In the genomic region with DNA sequence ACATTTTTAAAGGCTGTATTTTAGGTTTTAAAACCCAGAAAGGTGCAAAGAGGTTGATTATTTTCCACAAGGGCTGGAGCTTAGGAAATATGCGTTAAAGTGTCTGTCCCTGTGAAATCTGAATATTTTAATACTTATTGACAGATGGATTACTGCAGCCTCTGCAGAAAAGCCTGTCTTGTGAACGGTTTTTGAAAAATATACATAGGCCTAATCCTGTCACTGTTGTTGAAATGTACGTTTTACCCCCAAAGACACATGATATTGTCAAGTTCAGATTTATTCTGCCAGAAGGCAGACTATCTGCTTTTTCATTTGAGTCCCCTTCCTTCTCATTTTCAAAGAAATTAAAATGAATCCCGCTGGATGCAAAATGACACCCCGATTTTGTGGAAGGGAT, we compare ENCODE assay signal across 1 cellular context.
TF ChIP-seq lines count a peak whose summit lies in the region.

No MANE protein-coding gene starts in this region.

TF ChIP-seq in H1, 55 proteins besides CTCF, POLR2A, EP300 and RAD21:
- TF ChIP-seq SP1 (IDR thresholded peaks at IDR 0.05; ENCODE audit: low read depth, low read length) = no peak
- TF ChIP-seq RBBP5 (IDR thresholded peaks at IDR 0.05; ENCODE audit: borderline replicate concordance, low read depth, low read length) = no peak
- TF ChIP-seq KDM4A (IDR thresholded peaks at IDR 0.05; ENCODE audit: low read depth, low read length, severe bottlenecking) = no peak
- no peak for TF ChIP-seq ZNF274 (IDR thresholded peaks at IDR 0.05; ENCODE audit: borderline replicate concordance, extremely low read depth, low read length)
- no peak for TF ChIP-seq EGR1 (IDR thresholded peaks at IDR 0.05; ENCODE audit: borderline replicate concordance, low read depth, low read length)
- no peak for TF ChIP-seq SIN3A (conservative IDR thresholded peaks at IDR 0.05 in 1 of 2, IDR thresholded peaks at IDR 0.05 in 1 of 2; ENCODE audit: low read depth in 1 of 2, low read length in 2 of 2)
- no peak for TF ChIP-seq TBP (IDR thresholded peaks at IDR 0.05; ENCODE audit: low read depth, low read length)
- TF ChIP-seq ASH2L (IDR thresholded peaks at IDR 0.05; ENCODE audit: low read length) = no peak
- TF ChIP-seq, protein P1, sequence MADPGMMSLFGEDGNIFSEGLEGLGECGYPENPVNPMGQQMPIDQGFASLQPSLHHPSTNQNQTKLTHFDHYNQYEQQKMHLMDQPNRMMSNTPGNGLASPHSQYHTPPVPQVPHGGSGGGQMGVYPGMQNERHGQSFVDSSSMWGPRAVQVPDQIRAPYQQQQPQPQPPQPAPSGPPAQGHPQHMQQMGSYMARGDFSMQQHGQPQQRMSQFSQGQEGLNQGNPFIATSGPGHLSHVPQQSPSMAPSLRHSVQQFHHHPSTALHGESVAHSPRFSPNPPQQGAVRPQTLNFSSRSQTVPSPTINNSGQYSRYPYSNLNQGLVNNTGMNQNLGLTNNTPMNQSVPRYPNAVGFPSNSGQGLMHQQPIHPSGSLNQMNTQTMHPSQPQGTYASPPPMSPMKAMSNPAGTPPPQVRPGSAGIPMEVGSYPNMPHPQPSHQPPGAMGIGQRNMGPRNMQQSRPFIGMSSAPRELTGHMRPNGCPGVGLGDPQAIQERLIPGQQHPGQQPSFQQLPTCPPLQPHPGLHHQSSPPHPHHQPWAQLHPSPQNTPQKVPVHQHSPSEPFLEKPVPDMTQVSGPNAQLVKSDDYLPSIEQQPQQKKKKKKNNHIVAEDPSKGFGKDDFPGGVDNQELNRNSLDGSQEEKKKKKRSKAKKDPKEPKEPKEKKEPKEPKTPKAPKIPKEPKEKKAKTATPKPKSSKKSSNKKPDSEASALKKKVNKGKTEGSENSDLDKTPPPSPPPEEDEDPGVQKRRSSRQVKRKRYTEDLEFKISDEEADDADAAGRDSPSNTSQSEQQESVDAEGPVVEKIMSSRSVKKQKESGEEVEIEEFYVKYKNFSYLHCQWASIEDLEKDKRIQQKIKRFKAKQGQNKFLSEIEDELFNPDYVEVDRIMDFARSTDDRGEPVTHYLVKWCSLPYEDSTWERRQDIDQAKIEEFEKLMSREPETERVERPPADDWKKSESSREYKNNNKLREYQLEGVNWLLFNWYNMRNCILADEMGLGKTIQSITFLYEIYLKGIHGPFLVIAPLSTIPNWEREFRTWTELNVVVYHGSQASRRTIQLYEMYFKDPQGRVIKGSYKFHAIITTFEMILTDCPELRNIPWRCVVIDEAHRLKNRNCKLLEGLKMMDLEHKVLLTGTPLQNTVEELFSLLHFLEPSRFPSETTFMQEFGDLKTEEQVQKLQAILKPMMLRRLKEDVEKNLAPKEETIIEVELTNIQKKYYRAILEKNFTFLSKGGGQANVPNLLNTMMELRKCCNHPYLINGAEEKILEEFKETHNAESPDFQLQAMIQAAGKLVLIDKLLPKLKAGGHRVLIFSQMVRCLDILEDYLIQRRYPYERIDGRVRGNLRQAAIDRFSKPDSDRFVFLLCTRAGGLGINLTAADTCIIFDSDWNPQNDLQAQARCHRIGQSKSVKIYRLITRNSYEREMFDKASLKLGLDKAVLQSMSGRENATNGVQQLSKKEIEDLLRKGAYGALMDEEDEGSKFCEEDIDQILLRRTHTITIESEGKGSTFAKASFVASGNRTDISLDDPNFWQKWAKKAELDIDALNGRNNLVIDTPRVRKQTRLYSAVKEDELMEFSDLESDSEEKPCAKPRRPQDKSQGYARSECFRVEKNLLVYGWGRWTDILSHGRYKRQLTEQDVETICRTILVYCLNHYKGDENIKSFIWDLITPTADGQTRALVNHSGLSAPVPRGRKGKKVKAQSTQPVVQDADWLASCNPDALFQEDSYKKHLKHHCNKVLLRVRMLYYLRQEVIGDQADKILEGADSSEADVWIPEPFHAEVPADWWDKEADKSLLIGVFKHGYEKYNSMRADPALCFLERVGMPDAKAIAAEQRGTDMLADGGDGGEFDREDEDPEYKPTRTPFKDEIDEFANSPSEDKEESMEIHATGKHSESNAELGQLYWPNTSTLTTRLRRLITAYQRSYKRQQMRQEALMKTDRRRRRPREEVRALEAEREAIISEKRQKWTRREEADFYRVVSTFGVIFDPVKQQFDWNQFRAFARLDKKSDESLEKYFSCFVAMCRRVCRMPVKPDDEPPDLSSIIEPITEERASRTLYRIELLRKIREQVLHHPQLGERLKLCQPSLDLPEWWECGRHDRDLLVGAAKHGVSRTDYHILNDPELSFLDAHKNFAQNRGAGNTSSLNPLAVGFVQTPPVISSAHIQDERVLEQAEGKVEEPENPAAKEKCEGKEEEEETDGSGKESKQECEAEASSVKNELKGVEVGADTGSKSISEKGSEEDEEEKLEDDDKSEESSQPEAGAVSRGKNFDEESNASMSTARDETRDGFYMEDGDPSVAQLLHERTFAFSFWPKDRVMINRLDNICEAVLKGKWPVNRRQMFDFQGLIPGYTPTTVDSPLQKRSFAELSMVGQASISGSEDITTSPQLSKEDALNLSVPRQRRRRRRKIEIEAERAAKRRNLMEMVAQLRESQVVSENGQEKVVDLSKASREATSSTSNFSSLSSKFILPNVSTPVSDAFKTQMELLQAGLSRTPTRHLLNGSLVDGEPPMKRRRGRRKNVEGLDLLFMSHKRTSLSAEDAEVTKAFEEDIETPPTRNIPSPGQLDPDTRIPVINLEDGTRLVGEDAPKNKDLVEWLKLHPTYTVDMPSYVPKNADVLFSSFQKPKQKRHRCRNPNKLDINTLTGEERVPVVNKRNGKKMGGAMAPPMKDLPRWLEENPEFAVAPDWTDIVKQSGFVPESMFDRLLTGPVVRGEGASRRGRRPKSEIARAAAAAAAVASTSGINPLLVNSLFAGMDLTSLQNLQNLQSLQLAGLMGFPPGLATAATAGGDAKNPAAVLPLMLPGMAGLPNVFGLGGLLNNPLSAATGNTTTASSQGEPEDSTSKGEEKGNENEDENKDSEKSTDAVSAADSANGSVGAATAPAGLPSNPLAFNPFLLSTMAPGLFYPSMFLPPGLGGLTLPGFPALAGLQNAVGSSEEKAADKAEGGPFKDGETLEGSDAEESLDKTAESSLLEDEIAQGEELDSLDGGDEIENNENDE (IDR thresholded peaks at IDR 0.05; ENCODE audit: insufficient replicate concordance, low read length) = no peak
- no peak for TF ChIP-seq JUN (IDR thresholded peaks at IDR 0.05; ENCODE audit: low read depth, low read length)
- TF ChIP-seq CBX8 (IDR thresholded peaks at IDR 0.05; ENCODE audit: borderline replicate concordance, low read depth, low read length) = no peak
- no peak for TF ChIP-seq TAF7 (optimal IDR thresholded peaks at IDR 0.05; ENCODE audit: borderline replicate concordance, low read depth, low read length)
- TF ChIP-seq HDAC2 (IDR thresholded peaks at IDR 0.05; ENCODE audit: borderline replicate concordance in 1 of 2, low read depth in 2 of 2, low read length in 2 of 2) = no peak
TF ChIP-seq in H1: peak in this region for 0.
